In genomic region chr22:34113381-34113780, GRCh38 we compare ENCODE assay signal across 16 cellular contexts.
"Had no signal": no experiment of that assay in that cellular context is flagged by ENCODE, and none has a peak within 500 bp of the region (broad histone marks: within the 10 kb centered on the region; RNA-seq: fewer than 3 reads in every experiment).

No MANE protein-coding gene starts in this region.

- FAIRE-seq: keratinocyte, pancreas had no signal

- DNase-seq: effector memory CD8-positive, alpha-beta T cell; glutamatergic neuron; immature natural killer cell; left lung; mesendoderm; naive B cell; occipital lobe; pancreas; psoas muscle; spleen; stimulated activated CD4-positive, alpha-beta T cell treated with anti-CD3 and anti-CD28 coated beads, Interleukin-15, amount 100 ng/mL, for 24 hours; stimulated activated CD4-positive, alpha-beta T cell treated with anti-CD3 and anti-CD28 coated beads, Interleukin-1b, Interleukin-23, amount 100 ng/mL, for 48 hours; stimulated activated CD4-positive, alpha-beta T cell treated with anti-CD3 and anti-CD28 coated beads, Interleukin-4, amount 100 ng/mL, for 24 hours; tibial artery; upper lobe of left lung had no signal
